ENCODE assay signal across 11 cellular contexts in genomic region chr1:151596166-151596933, GRCh38. TPM values are rescaled to one million over a fixed set of nuclear protein-coding genes. Genes with fewer than 3 reads are reported as not detected.
A peak's percentile ranks its signal among the peaks of the same experiment; 100 is the strongest.
DNase-seq lines count a peak whose midpoint lies in the region; TF ChIP-seq lines count a peak whose summit lies in the region.
"Had no signal": no experiment of that assay in that cellular context is flagged by ENCODE, and none has a peak within 500 bp of the region (broad histone marks: within the 10 kb centered on the region; RNA-seq: fewer than 3 reads in every experiment).

No MANE protein-coding gene starts in this region.

- TF ChIP-seq CTCF in kidney epithelial cell (IDR thresholded peaks at IDR 0.05; ENCODE audit: insufficient read depth, low read length, poor library complexity, severe bottlenecking) (no peak), MM.1S (IDR thresholded peaks at IDR 0.05; ENCODE audit: low read length) (no peak)

- H3K4me1 ChIP-seq in MM.1S (ENCODE audit: low read length), result peaks cover 4% of the 10 kb centered on the region; the same call in 1 of the 2 replicates

- H3K4me3 ChIP-seq in kidney epithelial cell (ENCODE audit: low read depth, low read length) (no peak overlapping the region), MM.1S (ENCODE audit: low read length) (no peak overlapping the region)
- H3K4me3 ChIP-seq: lung had no signal

- no peak overlapping the region for H2AFZ ChIP-seq in MM.1S (ENCODE audit: low read length)

- H3K36me3 ChIP-seq in kidney epithelial cell (ENCODE audit: control insufficient read depth, insufficient read depth, low read length) (no peaks in the 10 kb centered on the region), MM.1S (replicated peaks; ENCODE audit: insufficient read depth, low read length) (no peaks in the 10 kb centered on the region)

- H3K9me2 ChIP-seq in MM.1S (replicated peaks; ENCODE audit: insufficient read depth, low read length), result no peaks in the 10 kb centered on the region

- H3K27me3 ChIP-seq in kidney epithelial cell (ENCODE audit: control insufficient read depth, insufficient read depth, low read length), result no peaks in the 10 kb centered on the region
- H3K27me3 ChIP-seq in MM.1S (replicated peaks; ENCODE audit: insufficient read depth, low read length), result no peaks in the 10 kb centered on the region

- DNase-seq in ACHN (peak; percentile 43), M059J (ENCODE audit: low read depth) (peak; percentile 85), astrocyte of the hippocampus (ENCODE audit: low read depth, low spot score) (peak; percentile 37), kidney epithelial cell (ENCODE audit: low read depth) (peak; percentile 67), MM.1S (no peak), activated gamma-delta T cell treated with Interleukin-2 at 50 U/mL for 16 hours (no peak), cerebellar nuclear complex (lab: John Stamatoyannopoulos, UW) (no peak), GM19240 (ENCODE audit: insufficient read length, low spot score) (no peak)
- DNase-seq: activated CD8-positive, alpha-beta memory T cell treated with anti-CD3 and anti-CD28 coated beads, Interleukin-2, amount 50 U/mL, for 48 hours; NCI-H446 had no signal

- no peak overlapping the region for H3K4me2 ChIP-seq in MM.1S (ENCODE audit: low read depth, low read length)

- H3K79me2 ChIP-seq in MM.1S (ENCODE audit: low read length), result no peaks in the 10 kb centered on the region

- H3K9me3 ChIP-seq in MM.1S (replicated peaks; ENCODE audit: insufficient read depth, low read length), result no peaks in the 10 kb centered on the region

- in situ Hi-C loops in ACHN (cut with HindIII; ENCODE audit: low pct_ligation_motif_present, low pct_unique_long_range_greater_than_20kb, low sequenced_read_pairs), result no loop called here

- no peaks in the 10 kb centered on the region for H3F3A ChIP-seq in MM.1S (ENCODE audit: insufficient read depth, low read length)

- H3K9ac ChIP-seq in MM.1S (ENCODE audit: low read length), result no peak overlapping the region

- no peaks in the 10 kb centered on the region for H4K20me1 ChIP-seq in MM.1S (ENCODE audit: insufficient read depth, low read length)

- H3K27ac ChIP-seq in MM.1S (ENCODE audit: low read length), result no peak overlapping the region

RNA-seq across cellular contexts. Expression of gene SNX27, which starts 15.5 kb away (rescaled TPM):
- total RNA-seq in M059J (2014; rRNA removed; shearing (Covaris generic)), result 22.4 and 29.1 TPM in 2 replicates
- total RNA-seq in kidney epithelial cell, result 18.1 and 18.8 TPM in 2 replicates

RNA-seq across cellular contexts. Expression of gene TUFT1, which starts 56.2 kb away (rescaled TPM):
- 13.2 and 21.1 TPM in 2 replicates for total RNA-seq in M059J (2014; rRNA removed; shearing (Covaris generic))
- total RNA-seq in kidney epithelial cell, result 69.1 and 74.4 TPM in 2 replicates

Comparison
In these comparisons a context has a peak if more than half of its experiments do, and no peak if none do; other contexts are left out.
1. DNase-seq: peak in ACHN (single experiment), M059J (single experiment), astrocyte of the hippocampus (single experiment) and kidney epithelial cell (single experiment); none in MM.1S (single experiment), activated gamma-delta T cell treated with Interleukin-2 at 50 U/mL for 16 hours (single experiment), cerebellar nuclear complex (0 of 2) and GM19240 (single experiment).